8 cellular contexts compared by ENCODE assay signal in the genomic region with DNA sequence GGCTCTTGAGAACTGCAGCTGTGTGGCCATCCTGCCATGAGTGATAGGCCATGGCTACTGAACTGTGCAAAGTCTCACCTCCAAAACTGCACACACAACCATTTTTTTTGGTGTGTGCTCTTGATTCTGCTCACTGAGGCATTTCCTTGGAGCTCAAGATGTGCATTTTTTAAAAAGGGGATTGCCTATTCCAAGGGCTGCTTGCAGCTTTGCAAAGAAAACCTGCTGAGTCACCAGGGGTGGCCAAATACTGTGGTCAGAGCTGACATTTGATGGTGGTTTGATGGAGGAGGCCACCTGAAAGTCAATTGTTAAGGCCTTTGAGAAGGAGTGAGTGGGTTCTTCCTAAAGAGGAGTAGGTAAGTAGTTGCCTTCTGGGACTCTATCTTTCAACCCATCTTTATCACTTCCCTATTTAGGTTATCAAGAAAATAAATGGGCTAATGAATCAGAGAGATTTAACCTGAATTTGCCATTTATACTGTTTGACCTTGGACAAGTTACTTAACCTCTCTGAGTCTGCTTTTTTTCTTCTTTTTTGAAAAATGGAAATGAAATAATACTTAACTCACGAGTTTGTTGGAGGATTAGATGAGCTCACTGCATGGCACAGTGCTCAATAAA.
DNase-seq lines count a peak whose midpoint lies in the region; ATAC-seq and TF ChIP-seq lines count a peak whose summit lies in the region.

No MANE protein-coding gene starts in this region.

- H3K4me1 Mint-ChIP-seq in activated T-cell treated with anti-CD3 and anti-CD28 coated beads, Interleukin-2, amount 50 U/mL, for 4 hours (ENCODE audit: low read depth) = peaks cover 3% of the 10 kb centered on the region

- H3K27me3 Mint-ChIP-seq in activated T-cell treated with anti-CD3 and anti-CD28 coated beads, Interleukin-2, amount 50 U/mL, for 4 hours (ENCODE audit: low read depth) = peaks cover 2% of the 10 kb centered on the region

- DNase-seq in HS-27A (ENCODE audit: low read depth) (peak; percentile 22), epidermal melanocyte (ENCODE audit: insufficient read length, low spot score) (peak; percentile 29), HuH-7.5 (ENCODE audit: low spot score) (no peak), colonic mucosa (no peak)
- DNase-seq in effector memory CD4-positive, alpha-beta T cell = no peak
- DNase-seq in activated T-cell treated with anti-CD3 and anti-CD28 coated beads, Interleukin-2, amount 50 U/mL, for 4 hours = no peak

- H3K27ac ChIP-seq in effector memory CD4-positive, alpha-beta T cell (ENCODE audit: insufficient read depth, low read length, poor library complexity, severe bottlenecking) = no peak overlapping the region
- no peak overlapping the region for H3K27ac ChIP-seq in colonic mucosa

- H3K4me3 ChIP-seq in effector memory CD4-positive, alpha-beta T cell (ENCODE audit: insufficient read depth, low read depth, low read length, poor library complexity, severe bottlenecking) = no peak overlapping the region
- no peak overlapping the region for H3K4me3 ChIP-seq in colonic mucosa

- peaks cover 1% of the 10 kb centered on the region for H3K36me3 Mint-ChIP-seq in activated T-cell treated with anti-CD3 and anti-CD28 coated beads, Interleukin-2, amount 50 U/mL, for 4 hours (ENCODE audit: insufficient read depth)

- no peaks in the 10 kb centered on the region for H3K4me1 ChIP-seq in effector memory CD4-positive, alpha-beta T cell (ENCODE audit: control insufficient read depth, insufficient read depth, low read length, poor library complexity, severe bottlenecking)
- no peaks in the 10 kb centered on the region for H3K4me1 ChIP-seq in colonic mucosa

- H3K36me3 ChIP-seq in effector memory CD4-positive, alpha-beta T cell (ENCODE audit: control insufficient read depth, insufficient read depth, low read length) = no peaks in the 10 kb centered on the region
- no peaks in the 10 kb centered on the region for H3K36me3 ChIP-seq in colonic mucosa

- no peak overlapping the region for H3K9ac ChIP-seq in colonic mucosa (ENCODE audit: low read depth in 2 of 2, low read length in 2 of 2)

- H3K27me3 ChIP-seq in effector memory CD4-positive, alpha-beta T cell (replicated peaks; ENCODE audit: control insufficient read depth, insufficient read depth, low read length, poor library complexity, severe bottlenecking) = no peaks in the 10 kb centered on the region
- no peaks in the 10 kb centered on the region for H3K27me3 ChIP-seq in colonic mucosa

- ATAC-seq in GM18498 (IDR thresholded peaks at IDR 0.05; ENCODE audit: unreplicated experiment) (peak; percentile 75), GM21529 (IDR thresholded peaks at IDR 0.05; ENCODE audit: unreplicated experiment) (peak; percentile 84)
- ATAC-seq in activated T-cell treated with anti-CD3 and anti-CD28 coated beads, Interleukin-2, amount 50 U/mL, for 4 hours = no peak

- intact Hi-C loops in colonic mucosa (cut with DNase I) = no loop called here

- TF ChIP-seq CTCF in colonic mucosa (IDR thresholded peaks at IDR 0.05) = no peak

- no peak overlapping the region for H3K4me3 Mint-ChIP-seq in activated T-cell treated with anti-CD3 and anti-CD28 coated beads, Interleukin-2, amount 50 U/mL, for 4 hours

- H3K9me3 Mint-ChIP-seq in activated T-cell treated with anti-CD3 and anti-CD28 coated beads, Interleukin-2, amount 50 U/mL, for 4 hours = peaks cover 14% of the 10 kb centered on the region

- no peaks in the 10 kb centered on the region for H3K9me3 ChIP-seq in effector memory CD4-positive, alpha-beta T cell (ENCODE audit: control insufficient read depth, low read length)
- H3K9me3 ChIP-seq in colonic mucosa = no peaks in the 10 kb centered on the region

Comparison
In these comparisons a context has a peak if more than half of its experiments do, and no peak if none do; other contexts are left out.
1. ATAC-seq: peak in GM18498 (single experiment) and GM21529 (single experiment); none in activated T-cell treated with anti-CD3 and anti-CD28 coated beads, Interleukin-2, amount 50 U/mL, for 4 hours (0 of 2).
2. DNase-seq: peak in HS-27A (single experiment) and epidermal melanocyte (single experiment); none in HuH-7.5 (single experiment), effector memory CD4-positive, alpha-beta T cell (0 of 3), colonic mucosa (single experiment) and activated T-cell treated with anti-CD3 and anti-CD28 coated beads, Interleukin-2, amount 50 U/mL, for 4 hours (single experiment).